In the genomic region with DNA sequence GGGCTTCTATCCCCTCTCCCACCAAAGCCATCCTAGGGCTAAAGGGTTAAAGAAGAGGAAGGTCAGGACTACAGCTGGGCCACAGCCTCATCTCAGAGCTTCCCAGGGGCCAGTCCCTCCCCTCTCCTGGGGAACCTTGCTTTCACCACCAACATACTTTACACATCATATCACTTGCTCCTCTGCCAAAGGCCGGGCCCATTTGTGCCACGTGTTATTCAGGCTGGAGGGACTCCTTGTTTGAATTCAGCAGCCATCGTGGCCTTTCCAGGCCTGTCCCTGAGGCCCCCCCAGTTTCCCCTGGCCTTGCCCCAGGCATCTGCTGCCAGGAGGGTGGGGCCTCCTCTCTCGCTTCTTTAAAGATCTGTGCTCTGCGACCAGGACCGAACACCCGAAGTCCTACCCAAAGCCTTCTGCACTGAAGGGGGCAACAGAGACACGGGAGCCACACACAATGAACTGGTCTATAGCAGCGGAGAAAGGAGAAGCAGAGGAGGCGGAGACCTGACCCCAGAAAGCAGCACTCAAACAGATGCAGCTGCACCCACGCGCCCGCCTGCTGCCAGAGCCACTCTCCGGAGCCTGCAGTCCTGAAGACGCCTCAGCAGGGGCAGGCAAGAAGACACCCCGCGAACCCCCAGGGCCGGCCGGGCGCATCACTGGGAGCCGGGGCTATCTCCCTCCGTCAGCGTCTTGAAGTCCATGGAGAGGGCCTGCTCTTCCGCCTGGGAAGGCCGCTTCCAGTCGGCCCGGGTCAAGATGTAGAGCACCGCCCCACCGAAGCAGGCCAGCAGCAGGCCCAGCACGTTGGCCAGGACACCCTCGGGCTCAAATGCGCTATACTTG, we compare ENCODE assay signal across 9 cellular contexts. TPM values are rescaled to one million over a fixed set of nuclear protein-coding genes. Genes with fewer than 3 reads are reported as not detected.
DNase-seq lines count a peak whose midpoint lies in the region; ATAC-seq and TF ChIP-seq lines count a peak whose summit lies in the region.
"Had no signal": no experiment of that assay in that cellular context is flagged by ENCODE, and none has a peak within 500 bp of the region (broad histone marks: within the 10 kb centered on the region; RNA-seq: fewer than 3 reads in every experiment).

No MANE protein-coding gene starts in this region.

- H3K9me3 Mint-ChIP-seq in progenitor cell of endocrine pancreas (ENCODE audit: low read depth), result no peaks in the 10 kb centered on the region
- H3K9me3 Mint-ChIP-seq: neural progenitor cell had no signal

- peak; percentile 25; the same call in 1 of the 2 replicates for TF ChIP-seq CTCF in SK-N-SH (IDR thresholded peaks at IDR 0.05)
- no peak for TF ChIP-seq CTCF in progenitor cell of endocrine pancreas (IDR thresholded peaks at IDR 0.05; ENCODE audit: unreplicated experiment)
- no peak for TF ChIP-seq CTCF in GM10266 (IDR thresholded peaks at IDR 0.05; ENCODE audit: control insufficient read depth, insufficient read depth, low read depth, missing control alignments)

- H3K27ac Mint-ChIP-seq in progenitor cell of endocrine pancreas, result peak overlapping the region; percentile 84
- H3K27ac Mint-ChIP-seq: neural progenitor cell had no signal

- H3K36me3 ChIP-seq in SK-N-SH (replicated peaks in 1 of 2; ENCODE audit: control insufficient read depth in 1 of 2, insufficient read depth in 2 of 2, low read length in 1 of 2) (peaks cover 4 to 12% of the 10 kb centered on the region in 2 experiments), H7 (replicated peaks; ENCODE audit: control insufficient read depth, insufficient read depth, low read length) (no peaks in the 10 kb centered on the region; the same call in 1 of the 2 replicates)
- H3K36me3 ChIP-seq: neural progenitor cell had no signal

- H3K79me2 ChIP-seq in SK-N-SH (ENCODE audit: insufficient read depth), result peaks cover 13% of the 10 kb centered on the region; the same call in 1 of the 2 replicates

- TF ChIP-seq RAD21 in SK-N-SH (IDR thresholded peaks at IDR 0.05; ENCODE audit: low read length), result no peak

- peak overlapping the region; percentile 69 for H3K4me2 ChIP-seq in SK-N-SH
- H3K4me2 ChIP-seq: neural progenitor cell had no signal

- H3K36me3 Mint-ChIP-seq in progenitor cell of endocrine pancreas (ENCODE audit: insufficient read depth), result peaks cover 2% of the 10 kb centered on the region

- no peak overlapping the region for H3K4me3 Mint-ChIP-seq in progenitor cell of endocrine pancreas (ENCODE audit: low read depth)
- H3K4me3 Mint-ChIP-seq: neural progenitor cell had no signal

- peak overlapping the region in 1 of 2 experiments; percentile 9; a peak in 2 of 4 replicates for H3K4me3 ChIP-seq in SK-N-SH (ENCODE audit: low read depth in 2 of 2, low read length in 1 of 2)
- H3K4me3 ChIP-seq in H7 (ENCODE audit: insufficient read depth, low read depth, low read length), result no peak overlapping the region
- H3K4me3 ChIP-seq: neural progenitor cell had no signal

- peak in 1 of 2 experiments; percentile 74; a peak in 1 of 4 replicates for TF ChIP-seq EP300 in SK-N-SH (IDR thresholded peaks at IDR 0.05; ENCODE audit: borderline replicate concordance in 1 of 2, low read depth in 1 of 2, low read length in 1 of 2)

- H4K20me1 ChIP-seq in SK-N-SH (ENCODE audit: insufficient read depth), result peaks cover 2% of the 10 kb centered on the region; the same call in 1 of the 2 replicates

- WGBS in SK-N-SH (ENCODE audit: low lambda C conversion rate), result 65% methylated on average over 22 of the region's 32 CpGs

- no peaks in the 10 kb centered on the region for H3K9me2 ChIP-seq in SK-N-SH

- ATAC-seq in HG03439 (IDR thresholded peaks at IDR 0.05; ENCODE audit: unreplicated experiment), result no peak

- H3K4me1 ChIP-seq in SK-N-SH (ENCODE audit: control insufficient read depth in 1 of 2, insufficient read depth in 2 of 2, low read depth in 1 of 2, low read length in 1 of 2), result peaks cover 44 to 90% of the 10 kb centered on the region in 2 experiments
- H3K4me1 ChIP-seq: neural progenitor cell had no signal

- H3K9me3 ChIP-seq in SK-N-SH, result no peaks in the 10 kb centered on the region

- DNase-seq in EH (ENCODE audit: low read depth), result peak; percentile 99
- peak; percentile 64 for DNase-seq in SK-N-SH
- DNase-seq in fibroblast of gingiva (ENCODE audit: low read depth), result peak; percentile 97
- no peak for DNase-seq in progenitor cell of endocrine pancreas (ENCODE audit: low spot score, unreplicated experiment)
- DNase-seq in H7, result no peak
- DNase-seq in occipital lobe (lab: John Stamatoyannopoulos, UW), result no peak
- no peak for DNase-seq in GM10266 (ENCODE audit: extremely low spot score)

- CTCF ChIA-PET in SK-N-SH (lab: Yijun Ruan, JAX), result interaction anchor here (0.6 to 27.2 kb wide), 11 partner anchors 4 to 268 kb away, joined by 3 to 827 read pairs (median 8); a partner anchor contains a TSS

- H3K9ac ChIP-seq in SK-N-SH, result peak overlapping the region; percentile 67
- H3K9ac ChIP-seq: neural progenitor cell had no signal

- H3K4me1 Mint-ChIP-seq in progenitor cell of endocrine pancreas (ENCODE audit: low read depth), result peaks cover 23% of the 10 kb centered on the region

- H3K27me3 ChIP-seq in SK-N-SH (ENCODE audit: insufficient read depth) (no peaks in the 10 kb centered on the region), H7 (ENCODE audit: control insufficient read depth, insufficient read depth, low read length) (no peaks in the 10 kb centered on the region)
- H3K27me3 ChIP-seq: neural progenitor cell had no signal

- peak overlapping the region; percentile 97 for H3K27ac ChIP-seq in SK-N-SH (ENCODE audit: low read depth in 2 of 2, low read length in 1 of 2)
- H3K27ac ChIP-seq: neural progenitor cell had no signal

- H2AFZ ChIP-seq in SK-N-SH (ENCODE audit: low read depth), result no peak overlapping the region
- H2AFZ ChIP-seq: neural progenitor cell had no signal

- no peaks in the 10 kb centered on the region for H3K27me3 Mint-ChIP-seq in progenitor cell of endocrine pancreas

- POLR2A ChIA-PET in SK-N-SH (lab: Yijun Ruan, JAX), result interaction anchor here (0.5 to 13.8 kb wide), 12 partner anchors 8 to 188 kb away, joined by 3 to 572 read pairs (median 8); a partner anchor contains a TSS

- H3F3A ChIP-seq in SK-N-SH (replicated peaks; ENCODE audit: insufficient read depth), result peaks cover 57% of the 10 kb centered on the region

TF ChIP-seq in SK-N-SH, 30 proteins besides CTCF, POLR2A, EP300 and RAD21 (continues in another document):
- TF ChIP-seq TEAD4 (IDR thresholded peaks at IDR 0.05; ENCODE audit: borderline replicate concordance, insufficient read depth) (peak; percentile 72; the same call in 1 of the 2 replicates), FOSL2 (IDR thresholded peaks at IDR 0.05; ENCODE audit: borderline replicate concordance, low read depth) (peak; percentile 86), SMC3 (IDR thresholded peaks at IDR 0.05; ENCODE audit: low read depth, low read length) (no peak; the same call in 1 of the 2 replicates), CHD2 (IDR thresholded peaks at IDR 0.05; ENCODE audit: low read length, partially characterized antibody) (no peak), JUND (IDR thresholded peaks at IDR 0.05) (peak; percentile 86), FOXM1 (IDR thresholded peaks at IDR 0.05; ENCODE audit: low read depth) (peak; percentile 69), POLR2AphosphoS5 (IDR thresholded peaks at IDR 0.05; ENCODE audit: low read depth, low read length) (no peak; the same call in 1 of the 2 replicates), MXI1 (IDR thresholded peaks at IDR 0.05; ENCODE audit: low read depth, low read length) (peak; percentile 73), TCF12 (IDR thresholded peaks at IDR 0.05) (peak; percentile 89), NFIC (IDR thresholded peaks at IDR 0.05; ENCODE audit: borderline replicate concordance) (peak; percentile 96), YY1 (IDR thresholded peaks at IDR 0.05; ENCODE audit: low read depth) (peak; percentile 81), TAF1 (IDR thresholded peaks at IDR 0.05; ENCODE audit: borderline replicate concordance, low read depth, low read length) (0 out of 2 replicates have a peak, but pooled peaks have one; percentile 9), MEF2A (IDR thresholded peaks at IDR 0.05; ENCODE audit: borderline replicate concordance, low read depth) (no peak; the same call in 1 of the 2 replicates)
- TF ChIP-seq, protein P1, sequence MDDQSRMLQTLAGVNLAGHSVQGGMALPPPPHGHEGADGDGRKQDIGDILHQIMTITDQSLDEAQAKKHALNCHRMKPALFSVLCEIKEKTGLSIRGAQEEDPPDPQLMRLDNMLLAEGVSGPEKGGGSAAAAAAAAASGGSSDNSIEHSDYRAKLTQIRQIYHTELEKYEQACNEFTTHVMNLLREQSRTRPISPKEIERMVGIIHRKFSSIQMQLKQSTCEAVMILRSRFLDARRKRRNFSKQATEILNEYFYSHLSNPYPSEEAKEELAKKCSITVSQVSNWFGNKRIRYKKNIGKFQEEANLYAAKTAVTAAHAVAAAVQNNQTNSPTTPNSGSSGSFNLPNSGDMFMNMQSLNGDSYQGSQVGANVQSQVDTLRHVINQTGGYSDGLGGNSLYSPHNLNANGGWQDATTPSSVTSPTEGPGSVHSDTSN (IDR thresholded peaks at IDR 0.05), result peak; percentile 82
- TF ChIP-seq, protein P2, sequence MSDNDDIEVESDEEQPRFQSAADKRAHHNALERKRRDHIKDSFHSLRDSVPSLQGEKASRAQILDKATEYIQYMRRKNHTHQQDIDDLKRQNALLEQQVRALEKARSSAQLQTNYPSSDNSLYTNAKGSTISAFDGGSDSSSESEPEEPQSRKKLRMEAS (IDR thresholded peaks at IDR 0.05; ENCODE audit: low read depth), result peak; percentile 100
- TF ChIP-seq, protein P3, sequence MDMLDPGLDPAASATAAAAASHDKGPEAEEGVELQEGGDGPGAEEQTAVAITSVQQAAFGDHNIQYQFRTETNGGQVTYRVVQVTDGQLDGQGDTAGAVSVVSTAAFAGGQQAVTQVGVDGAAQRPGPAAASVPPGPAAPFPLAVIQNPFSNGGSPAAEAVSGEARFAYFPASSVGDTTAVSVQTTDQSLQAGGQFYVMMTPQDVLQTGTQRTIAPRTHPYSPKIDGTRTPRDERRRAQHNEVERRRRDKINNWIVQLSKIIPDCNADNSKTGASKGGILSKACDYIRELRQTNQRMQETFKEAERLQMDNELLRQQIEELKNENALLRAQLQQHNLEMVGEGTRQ (IDR thresholded peaks at IDR 0.05; ENCODE audit: borderline replicate concordance, low read depth, low read length), result peak; percentile 8; the same call in 1 of the 2 replicates

RNA-seq across cellular contexts. Expression of a gene that starts 12.1 kb away (rescaled TPM):
- 28.3 and 38.6 TPM in 2 replicates for polyA plus RNA-seq in SK-N-SH (2012; rRNA removed)
- 20.6 and 28.6 TPM in 2 replicates for polyA plus RNA-seq in SK-N-SH (2012; cell fraction: cytosol; rRNA removed)
- polyA plus RNA-seq in SK-N-SH (2012; cell fraction: nucleus; rRNA removed), result 47.2 and 48.4 TPM in 2 replicates
- total RNA-seq in progenitor cell of endocrine pancreas (34.5 and 37.3 TPM in 2 replicates), occipital lobe (21.7 TPM)
- 29.1 and 34.5 TPM in 2 replicates for total RNA-seq in H7 (2014; rRNA removed; shearing (Covaris generic))

RNA-seq across cellular contexts. Expression of a gene that starts 42.9 kb away (rescaled TPM):
- polyA plus RNA-seq in SK-N-SH (2012; rRNA removed), result 6.3 and 12.1 TPM in 2 replicates
- 6.0 and 10.9 TPM in 2 replicates for polyA plus RNA-seq in SK-N-SH (2012; cell fraction: cytosol; rRNA removed)
- polyA plus RNA-seq in SK-N-SH (2012; cell fraction: nucleus; rRNA removed), result 34.5 and 42.3 TPM in 2 replicates
- total RNA-seq in progenitor cell of endocrine pancreas (6.4 and 6.8 TPM in 2 replicates), occipital lobe (5.3 TPM)
- total RNA-seq in H7 (2014; rRNA removed; shearing (Covaris generic)), result 4.6 and 7.6 TPM in 2 replicates

Comparison
In these comparisons a context has a peak if more than half of its experiments do, and no peak if none do; other contexts are left out.
1. DNase-seq: peak in EH (single experiment), SK-N-SH (single experiment) and fibroblast of gingiva (single experiment); none in progenitor cell of endocrine pancreas (single experiment), H7 (single experiment), occipital lobe (single experiment) and GM10266 (single experiment).